Comparison of ENCODE assay signal across 2 cellular contexts in the genomic region with DNA sequence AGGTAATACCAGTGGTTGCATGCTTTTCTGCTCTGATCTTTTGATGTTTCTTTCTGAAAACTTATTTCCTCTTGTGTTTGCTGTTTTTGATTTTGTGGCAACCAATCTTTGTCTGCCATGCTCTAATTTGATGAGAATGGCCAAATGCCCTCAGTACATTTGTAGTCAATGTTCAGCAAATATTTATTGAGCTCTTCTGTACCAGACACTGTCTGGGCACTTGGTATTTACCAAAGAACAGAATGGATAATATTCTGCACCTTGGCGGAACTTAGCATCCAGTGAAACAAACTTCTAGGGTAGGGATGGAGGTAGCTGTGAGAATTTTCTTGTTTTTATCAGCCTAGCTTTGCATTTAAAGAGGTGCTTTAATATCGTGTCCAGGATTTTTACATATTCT.
TF ChIP-seq lines count a peak whose summit lies in the region.

No MANE protein-coding gene starts in this region.

TF ChIP-seq in liver, 16 proteins besides CTCF, POLR2A, EP300 and RAD21 (continued from another document):
- TF ChIP-seq, protein P1, sequence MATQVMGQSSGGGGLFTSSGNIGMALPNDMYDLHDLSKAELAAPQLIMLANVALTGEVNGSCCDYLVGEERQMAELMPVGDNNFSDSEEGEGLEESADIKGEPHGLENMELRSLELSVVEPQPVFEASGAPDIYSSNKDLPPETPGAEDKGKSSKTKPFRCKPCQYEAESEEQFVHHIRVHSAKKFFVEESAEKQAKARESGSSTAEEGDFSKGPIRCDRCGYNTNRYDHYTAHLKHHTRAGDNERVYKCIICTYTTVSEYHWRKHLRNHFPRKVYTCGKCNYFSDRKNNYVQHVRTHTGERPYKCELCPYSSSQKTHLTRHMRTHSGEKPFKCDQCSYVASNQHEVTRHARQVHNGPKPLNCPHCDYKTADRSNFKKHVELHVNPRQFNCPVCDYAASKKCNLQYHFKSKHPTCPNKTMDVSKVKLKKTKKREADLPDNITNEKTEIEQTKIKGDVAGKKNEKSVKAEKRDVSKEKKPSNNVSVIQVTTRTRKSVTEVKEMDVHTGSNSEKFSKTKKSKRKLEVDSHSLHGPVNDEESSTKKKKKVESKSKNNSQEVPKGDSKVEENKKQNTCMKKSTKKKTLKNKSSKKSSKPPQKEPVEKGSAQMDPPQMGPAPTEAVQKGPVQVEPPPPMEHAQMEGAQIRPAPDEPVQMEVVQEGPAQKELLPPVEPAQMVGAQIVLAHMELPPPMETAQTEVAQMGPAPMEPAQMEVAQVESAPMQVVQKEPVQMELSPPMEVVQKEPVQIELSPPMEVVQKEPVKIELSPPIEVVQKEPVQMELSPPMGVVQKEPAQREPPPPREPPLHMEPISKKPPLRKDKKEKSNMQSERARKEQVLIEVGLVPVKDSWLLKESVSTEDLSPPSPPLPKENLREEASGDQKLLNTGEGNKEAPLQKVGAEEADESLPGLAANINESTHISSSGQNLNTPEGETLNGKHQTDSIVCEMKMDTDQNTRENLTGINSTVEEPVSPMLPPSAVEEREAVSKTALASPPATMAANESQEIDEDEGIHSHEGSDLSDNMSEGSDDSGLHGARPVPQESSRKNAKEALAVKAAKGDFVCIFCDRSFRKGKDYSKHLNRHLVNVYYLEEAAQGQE (IDR thresholded peaks at IDR 0.05): no peak
- TF ChIP-seq RXRA (IDR thresholded peaks at IDR 0.05) (peak in 1 of 2 donors; percentile 11), FOXA2 (IDR thresholded peaks at IDR 0.05) (no peak), YY1 (IDR thresholded peaks at IDR 0.05) (peak; percentile 12)

TF ChIP-seq in HepG2, 621 proteins besides CTCF, POLR2A, EP300 and RAD21 (continued from another document):
- TF ChIP-seq MTF1 (CRISPR knock-in tag; IDR thresholded peaks at IDR 0.05): no peak
- TF ChIP-seq SMYD3 (CRISPR knock-in tag; IDR thresholded peaks at IDR 0.05): no peak
- no peak for TF ChIP-seq CHD4 (IDR thresholded peaks at IDR 0.05; ENCODE audit: borderline replicate concordance, low read length)
- no peak for TF ChIP-seq MYNN (CRISPR knock-in tag; IDR thresholded peaks at IDR 0.05; ENCODE audit: low read depth)
- TF ChIP-seq ZNF546 (CRISPR knock-in tag; conservative IDR thresholded peaks at IDR 0.05): no peak
- no peak for TF ChIP-seq ZNF776 (CRISPR knock-in tag; IDR thresholded peaks at IDR 0.05)
- no peak for TF ChIP-seq ZSCAN25 (CRISPR knock-in tag; IDR thresholded peaks at IDR 0.05)
- TF ChIP-seq, protein P2, sequence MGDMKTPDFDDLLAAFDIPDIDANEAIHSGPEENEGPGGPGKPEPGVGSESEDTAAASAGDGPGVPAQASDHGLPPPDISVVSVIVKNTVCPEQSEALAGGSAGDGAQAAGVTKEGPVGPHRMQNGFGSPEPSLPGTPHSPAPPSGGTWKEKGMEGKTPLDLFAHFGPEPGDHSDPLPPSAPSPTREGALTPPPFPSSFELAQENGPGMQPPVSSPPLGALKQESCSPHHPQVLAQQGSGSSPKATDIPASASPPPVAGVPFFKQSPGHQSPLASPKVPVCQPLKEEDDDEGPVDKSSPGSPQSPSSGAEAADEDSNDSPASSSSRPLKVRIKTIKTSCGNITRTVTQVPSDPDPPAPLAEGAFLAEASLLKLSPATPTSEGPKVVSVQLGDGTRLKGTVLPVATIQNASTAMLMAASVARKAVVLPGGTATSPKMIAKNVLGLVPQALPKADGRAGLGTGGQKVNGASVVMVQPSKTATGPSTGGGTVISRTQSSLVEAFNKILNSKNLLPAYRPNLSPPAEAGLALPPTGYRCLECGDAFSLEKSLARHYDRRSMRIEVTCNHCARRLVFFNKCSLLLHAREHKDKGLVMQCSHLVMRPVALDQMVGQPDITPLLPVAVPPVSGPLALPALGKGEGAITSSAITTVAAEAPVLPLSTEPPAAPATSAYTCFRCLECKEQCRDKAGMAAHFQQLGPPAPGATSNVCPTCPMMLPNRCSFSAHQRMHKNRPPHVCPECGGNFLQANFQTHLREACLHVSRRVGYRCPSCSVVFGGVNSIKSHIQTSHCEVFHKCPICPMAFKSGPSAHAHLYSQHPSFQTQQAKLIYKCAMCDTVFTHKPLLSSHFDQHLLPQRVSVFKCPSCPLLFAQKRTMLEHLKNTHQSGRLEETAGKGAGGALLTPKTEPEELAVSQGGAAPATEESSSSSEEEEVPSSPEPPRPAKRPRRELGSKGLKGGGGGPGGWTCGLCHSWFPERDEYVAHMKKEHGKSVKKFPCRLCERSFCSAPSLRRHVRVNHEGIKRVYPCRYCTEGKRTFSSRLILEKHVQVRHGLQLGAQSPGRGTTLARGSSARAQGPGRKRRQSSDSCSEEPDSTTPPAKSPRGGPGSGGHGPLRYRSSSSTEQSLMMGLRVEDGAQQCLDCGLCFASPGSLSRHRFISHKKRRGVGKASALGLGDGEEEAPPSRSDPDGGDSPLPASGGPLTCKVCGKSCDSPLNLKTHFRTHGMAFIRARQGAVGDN (CRISPR knock-in tag; IDR thresholded peaks at IDR 0.05): no peak
- TF ChIP-seq YY1 (IDR thresholded peaks at IDR 0.05; ENCODE audit: insufficient read depth, insufficient replicate concordance, low read depth, low read length): no peak
- TF ChIP-seq, protein P3, sequence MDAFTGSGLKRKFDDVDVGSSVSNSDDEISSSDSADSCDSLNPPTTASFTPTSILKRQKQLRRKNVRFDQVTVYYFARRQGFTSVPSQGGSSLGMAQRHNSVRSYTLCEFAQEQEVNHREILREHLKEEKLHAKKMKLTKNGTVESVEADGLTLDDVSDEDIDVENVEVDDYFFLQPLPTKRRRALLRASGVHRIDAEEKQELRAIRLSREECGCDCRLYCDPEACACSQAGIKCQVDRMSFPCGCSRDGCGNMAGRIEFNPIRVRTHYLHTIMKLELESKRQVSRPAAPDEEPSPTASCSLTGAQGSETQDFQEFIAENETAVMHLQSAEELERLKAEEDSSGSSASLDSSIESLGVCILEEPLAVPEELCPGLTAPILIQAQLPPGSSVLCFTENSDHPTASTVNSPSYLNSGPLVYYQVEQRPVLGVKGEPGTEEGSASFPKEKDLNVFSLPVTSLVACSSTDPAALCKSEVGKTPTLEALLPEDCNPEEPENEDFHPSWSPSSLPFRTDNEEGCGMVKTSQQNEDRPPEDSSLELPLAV (CRISPR knock-in tag; conservative IDR thresholded peaks at IDR 0.05; ENCODE audit: low read depth): no peak
- no peak for TF ChIP-seq ZNF619 (CRISPR knock-in tag; IDR thresholded peaks at IDR 0.05)
- TF ChIP-seq MBNL3 (CRISPR knock-in tag; conservative IDR thresholded peaks at IDR 0.05): no peak
- TF ChIP-seq, protein P4, sequence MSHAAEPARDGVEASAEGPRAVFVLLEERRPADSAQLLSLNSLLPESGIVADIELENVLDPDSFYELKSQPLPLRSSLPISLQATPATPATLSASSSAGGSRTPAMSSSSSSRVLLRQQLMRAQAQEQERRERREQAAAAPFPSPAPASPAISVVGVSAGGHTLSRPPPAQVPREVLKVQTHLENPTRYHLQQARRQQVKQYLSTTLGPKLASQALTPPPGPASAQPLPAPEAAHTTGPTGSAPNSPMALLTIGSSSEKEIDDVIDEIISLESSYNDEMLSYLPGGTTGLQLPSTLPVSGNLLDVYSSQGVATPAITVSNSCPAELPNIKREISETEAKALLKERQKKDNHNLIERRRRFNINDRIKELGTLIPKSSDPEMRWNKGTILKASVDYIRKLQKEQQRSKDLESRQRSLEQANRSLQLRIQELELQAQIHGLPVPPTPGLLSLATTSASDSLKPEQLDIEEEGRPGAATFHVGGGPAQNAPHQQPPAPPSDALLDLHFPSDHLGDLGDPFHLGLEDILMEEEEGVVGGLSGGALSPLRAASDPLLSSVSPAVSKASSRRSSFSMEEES (CRISPR knock-in tag; IDR thresholded peaks at IDR 0.05): no peak
- no peak for TF ChIP-seq FOXA3 (CRISPR knock-in tag; IDR thresholded peaks at IDR 0.05)
